7 cellular contexts compared by ENCODE assay signal in genomic region chr12:57774634-57775033, GRCh38. TPM values are rescaled to one million over a fixed set of nuclear protein-coding genes. Genes with fewer than 3 reads are reported as not detected.
DNase-seq lines count a peak whose midpoint lies in the region; ATAC-seq, FAIRE-seq and TF ChIP-seq lines count a peak whose summit lies in the region.
"Not testable (repeated sequence)": the region's sequence is repeated elsewhere in the genome, so short reads cannot be mapped to it uniquely, and the experiment has no call there.
"Had no signal": no experiment of that assay in that cellular context is flagged by ENCODE, and none has a peak within 500 bp of the region (broad histone marks: within the 10 kb centered on the region; RNA-seq: fewer than 3 reads in every experiment).

No MANE protein-coding gene starts in this region.

- DNase-seq in astrocyte (ENCODE audit: low read depth); neural crest cell (ENCODE audit: low read depth, low spot score); type B pancreatic cell (ENCODE audit: extremely low spot score, unreplicated experiment): not testable (repeated sequence)
- peak; percentile 56 for DNase-seq in kidney

- not testable (repeated sequence) for H3K27ac ChIP-seq in astrocyte (ENCODE audit: low read depth, low read length); kidney (ENCODE audit: low read depth in 2 of 2, low read length in 2 of 2)

- not testable (repeated sequence) for H2AFZ ChIP-seq in astrocyte (ENCODE audit: low read depth, low read length)

- H3K36me3 Mint-ChIP-seq in activated T-helper 17 cell treated with anti-CD3 and anti-CD28 coated beads, Interleukin-2, amount 50 U/mL, for 72 hours (ENCODE audit: low read depth), result peaks cover 40% of the 10 kb centered on the region
- H3K36me3 Mint-ChIP-seq in astrocyte (ENCODE audit: low read depth, unreplicated experiment), result peaks cover 13% of the 10 kb centered on the region
- H3K36me3 Mint-ChIP-seq in nephron (ENCODE audit: low read depth), result peaks cover 19% of the 10 kb centered on the region
- H3K36me3 Mint-ChIP-seq in neural crest cell (ENCODE audit: low read depth), result not testable (repeated sequence)
- peaks cover 11% of the 10 kb centered on the region for H3K36me3 Mint-ChIP-seq in type B pancreatic cell

- not testable (repeated sequence) for H3K27me3 ChIP-seq in astrocyte (ENCODE audit: insufficient read depth, low read length)

- not testable (repeated sequence) for H3K4me2 ChIP-seq in astrocyte (ENCODE audit: low read length)

- not testable (repeated sequence) for H3K27ac Mint-ChIP-seq in activated T-helper 17 cell treated with anti-CD3 and anti-CD28 coated beads, Interleukin-2, amount 50 U/mL, for 72 hours; astrocyte (ENCODE audit: unreplicated experiment); nephron; neural crest cell (ENCODE audit: unreplicated experiment); type B pancreatic cell

- not testable (repeated sequence) for H4K20me1 ChIP-seq in astrocyte (ENCODE audit: insufficient read depth, low read length)

- not testable (repeated sequence) for H3K4me1 ChIP-seq in astrocyte (ENCODE audit: insufficient read depth, low read length); kidney (ENCODE audit: control insufficient read depth in 1 of 2, insufficient read depth in 1 of 2, low read depth in 1 of 2, low read length in 2 of 2)

- peaks cover 33% of the 10 kb centered on the region for H3K4me1 Mint-ChIP-seq in activated T-helper 17 cell treated with anti-CD3 and anti-CD28 coated beads, Interleukin-2, amount 50 U/mL, for 72 hours
- H3K4me1 Mint-ChIP-seq in astrocyte (ENCODE audit: low read depth, unreplicated experiment), result not testable (repeated sequence)
- peaks cover 25% of the 10 kb centered on the region for H3K4me1 Mint-ChIP-seq in nephron
- peaks cover 21% of the 10 kb centered on the region for H3K4me1 Mint-ChIP-seq in neural crest cell
- peaks cover 21% of the 10 kb centered on the region for H3K4me1 Mint-ChIP-seq in type B pancreatic cell (ENCODE audit: unreplicated experiment)

- H3K9me3 Mint-ChIP-seq in activated T-helper 17 cell treated with anti-CD3 and anti-CD28 coated beads, Interleukin-2, amount 50 U/mL, for 72 hours; astrocyte (ENCODE audit: unreplicated experiment); nephron; neural crest cell; type B pancreatic cell: not testable (repeated sequence)

- intact Hi-C loops in kidney (cut with DNase I), result not testable (repeated sequence)

- ATAC-seq in activated T-helper 17 cell treated with anti-CD3 and anti-CD28 coated beads, Interleukin-2, amount 50 U/mL, for 72 hours (replicated peaks), result not testable (repeated sequence)

- H3K4me3 Mint-ChIP-seq in activated T-helper 17 cell treated with anti-CD3 and anti-CD28 coated beads, Interleukin-2, amount 50 U/mL, for 72 hours, result peak overlapping the region; percentile 95
- peak overlapping the region; percentile 63 for H3K4me3 Mint-ChIP-seq in astrocyte (ENCODE audit: unreplicated experiment)
- H3K4me3 Mint-ChIP-seq in nephron, result peak overlapping the region; percentile 15 to 49 (median 28)
- H3K4me3 Mint-ChIP-seq in neural crest cell, result peak overlapping the region; percentile 74
- H3K4me3 Mint-ChIP-seq in type B pancreatic cell, result peak overlapping the region; percentile 35

- not testable (repeated sequence) for TF ChIP-seq CTCF in astrocyte (IDR thresholded peaks at IDR 0.05; ENCODE audit: insufficient read depth, low read depth, low read length); kidney (IDR thresholded peaks at IDR 0.05; ENCODE audit: borderline replicate concordance, extremely low read depth, insufficient read depth); nephron (IDR thresholded peaks at IDR 0.05; ENCODE audit: unreplicated experiment in 3 of 3); neural crest cell (conservative IDR thresholded peaks at IDR 0.05); type B pancreatic cell (conservative IDR thresholded peaks at IDR 0.05)

- H3K27me3 Mint-ChIP-seq in activated T-helper 17 cell treated with anti-CD3 and anti-CD28 coated beads, Interleukin-2, amount 50 U/mL, for 72 hours; astrocyte (ENCODE audit: low read depth, unreplicated experiment); nephron (ENCODE audit: low read depth); neural crest cell (ENCODE audit: low read depth); type B pancreatic cell: not testable (repeated sequence)

- FAIRE-seq in astrocyte (lab: Jason Lieb, UNC); kidney (lab: Jason Lieb, UNC): not testable (repeated sequence)

- not testable (repeated sequence) for H3K9me3 ChIP-seq in astrocyte (ENCODE audit: insufficient read depth, low read depth, low read length); kidney (ENCODE audit: control insufficient read depth in 1 of 2, low read length in 2 of 2)

- not testable (repeated sequence) for H3K4me3 ChIP-seq in astrocyte (ENCODE audit: insufficient read depth, low read depth, low read length); kidney (ENCODE audit: low read length in 2 of 2)

- not testable (repeated sequence) for H3K9ac ChIP-seq in astrocyte (ENCODE audit: low read length); kidney (ENCODE audit: low read length in 2 of 2)

- H3K79me2 ChIP-seq in astrocyte (ENCODE audit: insufficient read depth, low read length), result peaks cover 16% of the 10 kb centered on the region

- H3K36me3 ChIP-seq in astrocyte (ENCODE audit: insufficient read depth, low read length); kidney (ENCODE audit: control insufficient read depth in 1 of 2, insufficient read depth in 2 of 2, low read length in 2 of 2): not testable (repeated sequence)

RNA-seq across cellular contexts. Expression of gene EEF1AKMT3, which starts 2.2 kb away (rescaled TPM):
- total RNA-seq in activated T-helper 17 cell treated with anti-CD3 and anti-CD28 coated beads, Interleukin-2, amount 50 U/mL, for 72 hours, result 10 to 100 TPM in 1 of 2 donors, 1 to 10 TPM in 1; 5.4 to 11.5 TPM
- 8.1 and 11.6 TPM in 2 replicates for total RNA-seq in astrocyte
- 10.4 TPM for total RNA-seq in kidney
- polyA plus RNA-seq in kidney (ENCODE audit: insufficient read depth, low read depth, low replicate concordance), result 15.3 TPM
- 4.5 and 5.6 TPM in 2 replicates for total RNA-seq in neural crest cell
- total RNA-seq in type B pancreatic cell (ENCODE audit: low replicate concordance), result 5.1 and 6.0 TPM in 2 replicates

RNA-seq across cellular contexts. Expression of gene METTL1, which starts 2.7 kb away (rescaled TPM):
- 10 to 100 TPM; 19.0 to 39.5 TPM for total RNA-seq in activated T-helper 17 cell treated with anti-CD3 and anti-CD28 coated beads, Interleukin-2, amount 50 U/mL, for 72 hours
- total RNA-seq in astrocyte (21.1 and 25.7 TPM in 2 replicates), kidney (23.4 TPM), neural crest cell (37.8 and 40.5 TPM in 2 replicates), type B pancreatic cell (ENCODE audit: low replicate concordance) (29.3 and 31.1 TPM in 2 replicates)
- 69.4 TPM for polyA plus RNA-seq in kidney (ENCODE audit: insufficient read depth, low read depth, low replicate concordance)

RNA-seq across cellular contexts. Expression of gene CYP27B1, which starts 7.8 kb away (rescaled TPM):
- 10 to 100 TPM; 14.4 to 14.7 TPM for total RNA-seq in activated T-helper 17 cell treated with anti-CD3 and anti-CD28 coated beads, Interleukin-2, amount 50 U/mL, for 72 hours
- 1.5 TPM in 2 replicates for total RNA-seq in astrocyte
- 3.5 TPM for total RNA-seq in kidney
- 33.4 TPM for polyA plus RNA-seq in kidney (ENCODE audit: insufficient read depth, low read depth, low replicate concordance)
- total RNA-seq in neural crest cell, result 3.2 and 4.2 TPM in 2 replicates
- total RNA-seq in type B pancreatic cell (ENCODE audit: low replicate concordance), result 1.4 and 2.2 TPM in 2 replicates
- polyA plus RNA-seq: CD14-positive monocyte had no signal

RNA-seq across cellular contexts. Expression of gene TSFM, which starts 8.0 kb away (rescaled TPM):
- 10 to 100 TPM; 30.7 to 63.8 TPM for total RNA-seq in activated T-helper 17 cell treated with anti-CD3 and anti-CD28 coated beads, Interleukin-2, amount 50 U/mL, for 72 hours
- total RNA-seq in astrocyte (26.6 and 30.0 TPM in 2 replicates), kidney (32.8 TPM), neural crest cell (31.7 and 32.3 TPM in 2 replicates), type B pancreatic cell (ENCODE audit: low replicate concordance) (30.4 and 33.0 TPM in 2 replicates)
- polyA plus RNA-seq in kidney (ENCODE audit: insufficient read depth, low read depth, low replicate concordance), result 84.6 TPM

RNA-seq across cellular contexts. Expression of gene MARCHF9, which starts 19.7 kb away (rescaled TPM):
- 10 to 100 TPM; 22.5 to 26.9 TPM for total RNA-seq in activated T-helper 17 cell treated with anti-CD3 and anti-CD28 coated beads, Interleukin-2, amount 50 U/mL, for 72 hours
- total RNA-seq in astrocyte, result 11.3 and 13.0 TPM in 2 replicates
- 22.9 TPM for total RNA-seq in kidney
- polyA plus RNA-seq in kidney (ENCODE audit: insufficient read depth, low read depth, low replicate concordance), result 38.4 TPM
- 16.7 and 18.8 TPM in 2 replicates for total RNA-seq in neural crest cell
- 15.0 and 20.1 TPM in 2 replicates for total RNA-seq in type B pancreatic cell (ENCODE audit: low replicate concordance)

Comparison
In these comparisons a context has a peak if more than half of its experiments do, and no peak if none do; other contexts are left out.
1. H3K4me3 Mint-ChIP-seq: peak in every context shown above with its lines; median percentile 95 in activated T-helper 17 cell treated with anti-CD3 and anti-CD28 coated beads, Interleukin-2, amount 50 U/mL, for 72 hours; 74 in neural crest cell; 63 in astrocyte; 35 in type B pancreatic cell; 28 in nephron.